In genomic region chr2:112542123-112542973, GRCh38 we compare ENCODE assay signal across 1 cellular context.
TF ChIP-seq lines count a peak whose summit lies in the region.

Gene POLR1B (plus strand): TSS chr2:112542465. CDS start chr2:112542495, 30 bp downstream.

TF ChIP-seq in K562, 482 proteins besides CTCF, POLR2A, EP300 and RAD21 (continued from another document and continues in another):
- peak in 1 of 2 experiments; percentile 52; a peak in 1 of 4 replicates for TF ChIP-seq ZNF639 (CRISPR knock-in tag; conservative IDR thresholded peaks at IDR 0.05 in 1 of 2, IDR thresholded peaks at IDR 0.05 in 1 of 2)
- TF ChIP-seq ZNF592 (IDR thresholded peaks at IDR 0.05) = peak; percentile 83
- no peak for TF ChIP-seq SNRNP70 (optimal IDR thresholded peaks at IDR 0.05; ENCODE audit: low read depth, low read length)
- no peak for TF ChIP-seq ZNF41 (CRISPR knock-in tag; conservative IDR thresholded peaks at IDR 0.05)
- no peak for TF ChIP-seq THAP7 (CRISPR knock-in tag; IDR thresholded peaks at IDR 0.05)
- no peak for TF ChIP-seq ELF2 (CRISPR knock-in tag; IDR thresholded peaks at IDR 0.05)
- TF ChIP-seq ZNF518B (CRISPR knock-in tag; IDR thresholded peaks at IDR 0.05) = no peak
- TF ChIP-seq HES1 (IDR thresholded peaks at IDR 0.05; ENCODE audit: low read depth) = no peak
- no peak for TF ChIP-seq SMARCC2 (IDR thresholded peaks at IDR 0.05; ENCODE audit: low read depth)
- peak; percentile 54 to 77; a peak in 3 of 4 replicates for TF ChIP-seq MAZ (CRISPR knock-in tag; conservative IDR thresholded peaks at IDR 0.05 in 1 of 2, IDR thresholded peaks at IDR 0.05 in 1 of 2)
- no peak for TF ChIP-seq THRA (IDR thresholded peaks at IDR 0.05)
- no peak for TF ChIP-seq POU5F1 (IDR thresholded peaks at IDR 0.05; ENCODE audit: borderline replicate concordance, low read depth, low read length, partially characterized antibody)
- no peak for TF ChIP-seq SMAD2 (IDR thresholded peaks at IDR 0.05; ENCODE audit: low read depth, low read length)
- TF ChIP-seq POLR3G (IDR thresholded peaks at IDR 0.05; ENCODE audit: extremely low read depth, insufficient read length, insufficient replicate concordance) = no peak
- TF ChIP-seq TCF3 (CRISPR knock-in tag; IDR thresholded peaks at IDR 0.05) = no peak; the same call in 1 of the 2 replicates
- no peak for TF ChIP-seq RBM34 (IDR thresholded peaks at IDR 0.05; ENCODE audit: borderline replicate concordance, insufficient read depth, low read length)
- TF ChIP-seq TAF15 (IDR thresholded peaks at IDR 0.05; ENCODE audit: low read depth, low read length) = no peak
- no peak for TF ChIP-seq FOXO4 (CRISPR knock-in tag; IDR thresholded peaks at IDR 0.05)
- peak; percentile 93 for TF ChIP-seq RBFOX2 (IDR thresholded peaks at IDR 0.05; ENCODE audit: low read depth, low read length)
- TF ChIP-seq E2F3 (CRISPR knock-in tag; IDR thresholded peaks at IDR 0.05) = 0 out of 2 replicates have a peak, but pooled peaks have one; percentile 35
- no peak for TF ChIP-seq GATAD2B (IDR thresholded peaks at IDR 0.05; ENCODE audit: borderline replicate concordance)
- peak; percentile 99 for TF ChIP-seq ZNF143 (CRISPR knock-in tag; IDR thresholded peaks at IDR 0.05)
- TF ChIP-seq ZNF263 (CRISPR knock-in tag; IDR thresholded peaks at IDR 0.05; ENCODE audit: borderline replicate concordance) = no peak
- no peak for TF ChIP-seq ERF (CRISPR knock-in tag; IDR thresholded peaks at IDR 0.05)
- TF ChIP-seq ZNF140 (CRISPR knock-in tag; IDR thresholded peaks at IDR 0.05) = no peak
- no peak for TF ChIP-seq ZNF184 (CRISPR knock-in tag; IDR thresholded peaks at IDR 0.05)
- peak; percentile 90 for TF ChIP-seq MXD1 (CRISPR knock-in tag; IDR thresholded peaks at IDR 0.05; ENCODE audit: borderline replicate concordance, poor library complexity, severe bottlenecking)
- no peak; the same call in 1 of the 2 replicates for TF ChIP-seq MAFK (IDR thresholded peaks at IDR 0.05; ENCODE audit: low read length)
- TF ChIP-seq TGIF2 (CRISPR knock-in tag; IDR thresholded peaks at IDR 0.05) = peak; percentile 99
- no peak for TF ChIP-seq GTF2B (IDR thresholded peaks at IDR 0.05; ENCODE audit: extremely low read depth, insufficient read length)
- no peak for TF ChIP-seq ZNF609 (CRISPR knock-in tag; IDR thresholded peaks at IDR 0.05; ENCODE audit: borderline replicate concordance)
- TF ChIP-seq SIX5 (IDR thresholded peaks at IDR 0.05; ENCODE audit: borderline replicate concordance in 1 of 2, insufficient read depth in 1 of 2, low read depth in 1 of 2, low read length in 2 of 2) = peak; percentile 81 to 89; a peak in 3 of 4 replicates
- no peak for TF ChIP-seq TCF15 (CRISPR knock-in tag; IDR thresholded peaks at IDR 0.05)
